ENCODE assay signal across 9 cellular contexts in genomic region chr12:57583008-57583831, GRCh38. TPM values are rescaled to one million over a fixed set of nuclear protein-coding genes. Genes with fewer than 3 reads are reported as not detected.
DNase-seq lines count a peak whose midpoint lies in the region; ATAC-seq, FAIRE-seq and TF ChIP-seq lines count a peak whose summit lies in the region.
"Had no signal": no experiment of that assay in that cellular context is flagged by ENCODE, and none has a peak within 500 bp of the region (broad histone marks: within the 10 kb centered on the region; RNA-seq: fewer than 3 reads in every experiment).

No MANE protein-coding gene starts in this region.

- H3K9me3 ChIP-seq in WERI-Rb-1 (ENCODE audit: severe bottlenecking) (no peaks in the 10 kb centered on the region), breast epithelium (no peaks in the 10 kb centered on the region), keratinocyte (ENCODE audit: control insufficient read depth, low read depth, low read length) (no peaks in the 10 kb centered on the region)

- DNase-seq in BJ (ENCODE audit: low read depth): no peak
- DNase-seq in NCI-H2227 (lab: John Stamatoyannopoulos, UW; ENCODE audit: unreplicated experiment): peak; percentile 80
- peak; percentile 79 for DNase-seq in WERI-Rb-1
- peak; percentile 49 to 54 for DNase-seq in breast epithelium (ENCODE audit: low spot score in 2 of 2)
- peak; percentile 30 for DNase-seq in keratinocyte (ENCODE audit: low read depth, low spot score)
- peak; percentile 72 for DNase-seq in stimulated activated CD4-positive, alpha-beta T cell treated with anti-CD3 and anti-CD28 coated beads, Interleukin-1b, Interleukin-23, amount 100 ng/mL, for 48 hours

- H3K27ac ChIP-seq in WERI-Rb-1: no peak overlapping the region
- no peak overlapping the region for H3K27ac ChIP-seq in breast epithelium
- no peak overlapping the region for H3K27ac ChIP-seq in keratinocyte (ENCODE audit: control insufficient read depth, insufficient read depth, low read length)

- H3K79me2 ChIP-seq in keratinocyte (ENCODE audit: control insufficient read depth, insufficient read depth, low read length): no peaks in the 10 kb centered on the region

- no peak overlapping the region for H3K4me2 ChIP-seq in keratinocyte (ENCODE audit: control insufficient read depth, extremely low read depth, insufficient read depth, low read depth, low read length)

- no peak overlapping the region for H3K9ac ChIP-seq in keratinocyte (ENCODE audit: control insufficient read depth, extremely low read depth, insufficient read depth, low read length)

- TF ChIP-seq POLR2A in breast epithelium (IDR thresholded peaks at IDR 0.05): no peak

- CTCF ChIA-PET in BJ (lab: Yijun Ruan, JAX): interaction anchor here (0.6 to 8.4 kb wide), 28 partner anchors 10 to 426 kb away, joined by 3 to 257 read pairs (median 6); partner anchors contain the start of genes AGAP2, ARHGEF25, B4GALNT1 and EEF1AKMT3

- H4K20me1 ChIP-seq in keratinocyte (ENCODE audit: control insufficient read depth, extremely low read depth, insufficient read depth, low read length): no peaks in the 10 kb centered on the region

- intact Hi-C loops in breast epithelium (cut with DNase I; ENCODE audit: low total_unique reads): loop anchor here (5.0 kb wide), 1 partner anchor 34 kb away; no protein-coding TSS in a partner anchor

- H3K9me1 ChIP-seq in keratinocyte (ENCODE audit: control insufficient read depth, extremely low read depth, insufficient read depth, low read length): no peaks in the 10 kb centered on the region

- peak; percentile 80 for FAIRE-seq in keratinocyte (lab: Jason Lieb, UNC)

- peaks cover 1% of the 10 kb centered on the region; the same call in 1 of the 2 replicates for H3K27me3 ChIP-seq in BJ (ENCODE audit: control insufficient read depth, insufficient read depth, low read length)
- H3K27me3 ChIP-seq in WERI-Rb-1 (ENCODE audit: insufficient read depth, low read depth, severe bottlenecking): no peaks in the 10 kb centered on the region
- no peaks in the 10 kb centered on the region for H3K27me3 ChIP-seq in breast epithelium
- peaks cover 14% of the 10 kb centered on the region for H3K27me3 ChIP-seq in keratinocyte (ENCODE audit: control insufficient read depth, extremely low read depth, insufficient read depth, low read length)

- no peak overlapping the region for H2AFZ ChIP-seq in keratinocyte (ENCODE audit: control insufficient read depth, low read length)

- H3K4me1 ChIP-seq in breast epithelium (no peaks in the 10 kb centered on the region), keratinocyte (ENCODE audit: control insufficient read depth, extremely low read depth, insufficient read depth, low read length) (no peaks in the 10 kb centered on the region)

- TF ChIP-seq CTCF in BJ (IDR thresholded peaks at IDR 0.05; ENCODE audit: insufficient read depth, low read depth, low read length) (peak; percentile 88), WERI-Rb-1 (IDR thresholded peaks at IDR 0.05; ENCODE audit: low read depth, low read length) (peak; percentile 85), breast epithelium (IDR thresholded peaks at IDR 0.05) (peak; percentile 92 to 97 (median 97)), keratinocyte (optimal IDR thresholded peaks at IDR 0.05 in 1 of 3, IDR thresholded peaks at IDR 0.05 in 1 of 3, conservative IDR thresholded peaks at IDR 0.05 in 1 of 3; ENCODE audit: extremely low read depth in 1 of 3, insufficient read depth in 2 of 3, low read length in 3 of 3) (peak; percentile 81 to 96 (median 91))

- POLR2A ChIA-PET in BJ (lab: Charles Lee): interaction anchor here (1.0 kb wide), 1 partner anchor 36 kb away, joined by 3 read pairs; no protein-coding TSS in a partner anchor

- dilution Hi-C loops in keratinocyte (cut with MboI; ENCODE audit: extremely low pct_ligation_motif_present, low sequenced_read_pairs): loop anchor here (25.0 kb wide), 1 partner anchor 154 kb away; the partner anchor contains the start of genes AGAP2 and TSPAN31

- H3K36me3 ChIP-seq in BJ (ENCODE audit: control insufficient read depth, insufficient read depth, low read length) (no peaks in the 10 kb centered on the region; the same call in 1 of the 2 replicates), WERI-Rb-1 (peaks cover 35% of the 10 kb centered on the region), breast epithelium (no peaks in the 10 kb centered on the region), keratinocyte (ENCODE audit: control insufficient read depth in 2 of 2, extremely low read depth in 1 of 2, insufficient read depth in 2 of 2, low read length in 2 of 2) (no peaks in the 10 kb centered on the region)

- ATAC-seq in GM19035 (IDR thresholded peaks at IDR 0.05; ENCODE audit: unreplicated experiment): peak; percentile 97
- peak; percentile 98 for ATAC-seq in HG03159 (IDR thresholded peaks at IDR 0.05; ENCODE audit: unreplicated experiment)

- no peak overlapping the region for H3K4me3 ChIP-seq in BJ (ENCODE audit: low read depth, low read length)
- no peak overlapping the region for H3K4me3 ChIP-seq in WERI-Rb-1 (ENCODE audit: low read depth, low read length)
- H3K4me3 ChIP-seq in breast epithelium: no peak overlapping the region
- no peak overlapping the region for H3K4me3 ChIP-seq in keratinocyte (ENCODE audit: control insufficient read depth in 2 of 3, extremely low read depth in 1 of 3, insufficient read depth in 2 of 3, low read depth in 1 of 3, low read length in 3 of 3)

RNA-seq across cellular contexts. Expression of gene PIP4K2C, which starts 7.8 kb away (rescaled TPM):
- 24.3 and 30.1 TPM in 2 replicates for polyA plus RNA-seq in BJ (2011; rRNA removed)
- 10.5 and 12.3 TPM in 2 replicates for polyA minus RNA-seq in BJ (2011; rRNA and poly(A)+ RNA removed)
- total RNA-seq in breast epithelium: 10 to 100 TPM; 13.8 to 26.9 (median 24.6) TPM
- 73.5 to 109 TPM (median 93.6 TPM) in 3 replicates for polyA plus RNA-seq in keratinocyte
- 39.9 TPM for polyA plus RNA-seq in keratinocyte (2011; ENCODE audit: low read depth)
- 87.3 and 124 TPM in 2 replicates for polyA plus RNA-seq in keratinocyte (2011; cell fraction: cytosol; rRNA removed)
- 152 and 164 TPM in 2 replicates for polyA plus RNA-seq in keratinocyte (2011; cell fraction: nucleus; rRNA removed)
- 42.0 and 62.1 TPM in 2 replicates for polyA plus RNA-seq in keratinocyte (2012; ENCODE audit: low replicate concordance)
- polyA minus RNA-seq in keratinocyte: 72.3 to 76.9 TPM (median 76.1 TPM) in 3 replicates
- 71.0 TPM for polyA minus RNA-seq in keratinocyte (2011; cell fraction: cytosol; rRNA and poly(A)+ RNA removed)
- polyA minus RNA-seq in keratinocyte (2011; cell fraction: nucleus; rRNA and poly(A)+ RNA removed): 62.4 and 98.2 TPM in 2 replicates

RNA-seq across cellular contexts. Expression of gene DTX3, which starts 21.4 kb away (rescaled TPM):
- polyA plus RNA-seq in BJ (2011; rRNA removed) (18.7 and 26.0 TPM in 2 replicates), keratinocyte (2.6 to 5.4 TPM (median 3.5 TPM) in 3 replicates)
- 12.2 and 18.6 TPM in 2 replicates for polyA minus RNA-seq in BJ (2011; rRNA and poly(A)+ RNA removed)
- 10 to 100 TPM in 2 of 3 donors, 1 to 10 TPM in 1; 3.0 to 35.1 (median 25.9) TPM for total RNA-seq in breast epithelium
- polyA plus RNA-seq in keratinocyte (2011; ENCODE audit: low read depth): 0.60 TPM
- polyA plus RNA-seq in keratinocyte (2011; cell fraction: cytosol; rRNA removed): 1.9 and 3.1 TPM in 2 replicates
- polyA plus RNA-seq in keratinocyte (2011; cell fraction: nucleus; rRNA removed): 17.6 and 24.6 TPM in 2 replicates
- 2.2 and 2.9 TPM in 2 replicates for polyA plus RNA-seq in keratinocyte (2012; ENCODE audit: low replicate concordance)
- 1.5 to 5.0 TPM (median 2.4 TPM) in 3 replicates for polyA minus RNA-seq in keratinocyte
- 4.2 TPM for polyA minus RNA-seq in keratinocyte (2011; cell fraction: cytosol; rRNA and poly(A)+ RNA removed)
- polyA minus RNA-seq in keratinocyte (2011; cell fraction: nucleus; rRNA and poly(A)+ RNA removed): 1.9 and 3.4 TPM in 2 replicates

RNA-seq across cellular contexts. Expression of gene ARHGEF25, which starts 28.0 kb away (rescaled TPM):
- 18.0 and 26.0 TPM in 2 replicates for polyA plus RNA-seq in BJ (2011; rRNA removed)
- 8.4 and 12.2 TPM in 2 replicates for polyA minus RNA-seq in BJ (2011; rRNA and poly(A)+ RNA removed)
- total RNA-seq in breast epithelium: 10 to 100 TPM in 2 of 3 donors, 1 to 10 TPM in 1; 8.3 to 28.2 (median 19.2) TPM
- 0.12 to 0.26 TPM (median 0.26 TPM) in 3 replicates for polyA plus RNA-seq in keratinocyte
- polyA plus RNA-seq in keratinocyte (2011; ENCODE audit: low read depth): not detected
- 0.05 and 0.10 TPM in 2 replicates for polyA plus RNA-seq in keratinocyte (2011; cell fraction: cytosol; rRNA removed)
- 0.32 and 2.8 TPM in 2 replicates for polyA plus RNA-seq in keratinocyte (2011; cell fraction: nucleus; rRNA removed)
- 0.21 and 0.60 TPM in 2 replicates for polyA plus RNA-seq in keratinocyte (2012; ENCODE audit: low replicate concordance)
- not detected in 3 replicates for polyA minus RNA-seq in keratinocyte
- not detected for polyA minus RNA-seq in keratinocyte (2011; cell fraction: cytosol; rRNA and poly(A)+ RNA removed)
- not detected in 2 replicates for polyA minus RNA-seq in keratinocyte (2011; cell fraction: nucleus; rRNA and poly(A)+ RNA removed)
- polyA plus RNA-seq: IgD-negative memory B cell had no signal

RNA-seq across cellular contexts. Expression of gene KIF5A, which starts 33.4 kb away (rescaled TPM):
- 0.50 and 0.64 TPM in 2 replicates for polyA plus RNA-seq in BJ (2011; rRNA removed)
- 0.31 and 0.57 TPM in 2 replicates for polyA minus RNA-seq in BJ (2011; rRNA and poly(A)+ RNA removed)
- 1 to 10 TPM in 1 of 3 donors, under 1 TPM in 1, not detected in 1; 0.98 to 1.2 TPM for total RNA-seq in breast epithelium
- polyA plus RNA-seq in keratinocyte: 0.01 to 0.10 TPM (median 0.05 TPM) in 3 replicates
- 0.41 TPM for polyA plus RNA-seq in keratinocyte (2011; ENCODE audit: low read depth)
- 0.01 TPM in 1 of 2 replicates, not detected in the other for polyA plus RNA-seq in keratinocyte (2011; cell fraction: cytosol; rRNA removed)
- 0.47 and 0.52 TPM in 2 replicates for polyA plus RNA-seq in keratinocyte (2011; cell fraction: nucleus; rRNA removed)
- polyA plus RNA-seq in keratinocyte (2012; ENCODE audit: low replicate concordance): 0.02 and 0.18 TPM in 2 replicates
- 0.07 TPM in 2 of 3 replicates, not detected in the other for polyA minus RNA-seq in keratinocyte
- not detected for polyA minus RNA-seq in keratinocyte (2011; cell fraction: cytosol; rRNA and poly(A)+ RNA removed)
- polyA minus RNA-seq in keratinocyte (2011; cell fraction: nucleus; rRNA and poly(A)+ RNA removed): 0.08 and 0.11 TPM in 2 replicates
- polyA plus RNA-seq: IgD-negative memory B cell had no signal

RNA-seq across cellular contexts. Expression of gene DCTN2, which starts 36.2 kb away (rescaled TPM):
- polyA plus RNA-seq in BJ (2011; rRNA removed): 133 and 167 TPM in 2 replicates
- polyA minus RNA-seq in BJ (2011; rRNA and poly(A)+ RNA removed): 108 and 168 TPM in 2 replicates
- 100 to 1,000 TPM; 108 to 138 (median 131) TPM for total RNA-seq in breast epithelium
- polyA plus RNA-seq in keratinocyte: 109 to 158 TPM (median 132 TPM) in 3 replicates
- 330 TPM for polyA plus RNA-seq in keratinocyte (2011; ENCODE audit: low read depth)
- polyA plus RNA-seq in keratinocyte (2011; cell fraction: cytosol; rRNA removed): 110 and 143 TPM in 2 replicates
- 114 and 116 TPM in 2 replicates for polyA plus RNA-seq in keratinocyte (2011; cell fraction: nucleus; rRNA removed)
- polyA plus RNA-seq in keratinocyte (2012; ENCODE audit: low replicate concordance): 126 and 140 TPM in 2 replicates
- polyA minus RNA-seq in keratinocyte: 96.0 to 116 TPM (median 99.6 TPM) in 3 replicates
- 131 TPM for polyA minus RNA-seq in keratinocyte (2011; cell fraction: cytosol; rRNA and poly(A)+ RNA removed)
- 58.8 and 71.0 TPM in 2 replicates for polyA minus RNA-seq in keratinocyte (2011; cell fraction: nucleus; rRNA and poly(A)+ RNA removed)
